Comparison of ENCODE assay signal across 24 cellular contexts in the genomic region with DNA sequence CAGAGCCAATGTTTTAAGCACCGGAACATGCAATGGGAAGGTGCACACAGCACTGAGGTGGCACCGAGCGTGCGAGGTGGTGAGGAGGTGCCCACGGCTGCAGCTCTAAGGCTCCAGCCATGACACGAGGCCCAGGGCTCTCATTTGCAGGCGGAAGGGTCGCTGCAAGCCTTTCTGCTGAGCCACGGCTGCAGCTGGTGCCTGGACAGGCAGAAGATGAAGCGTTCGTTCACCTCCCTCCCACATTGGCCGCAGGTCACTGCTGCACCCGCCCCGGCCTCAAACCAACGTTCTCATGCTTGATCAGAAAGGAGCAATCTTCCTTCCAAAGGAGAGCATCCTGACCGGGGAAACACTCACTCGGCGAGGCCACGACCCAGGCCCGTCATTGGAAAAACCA. TPM values are rescaled to one million over a fixed set of nuclear protein-coding genes. Genes with fewer than 3 reads are reported as not detected.
DNase-seq lines count a peak whose midpoint lies in the region; ATAC-seq and TF ChIP-seq lines count a peak whose summit lies in the region.
"Had no signal": no experiment of that assay in that cellular context is flagged by ENCODE, and none has a peak within 500 bp of the region (broad histone marks: within the 10 kb centered on the region; RNA-seq: fewer than 3 reads in every experiment).

No MANE protein-coding gene starts in this region.

- H3K27ac ChIP-seq in BLaER1 treated with 17β-estradiol and CSF1 and Interleukin-3, amounts not matched to agents 10 nM and 100 nM = no peak overlapping the region
- H3K27ac ChIP-seq in CD4-positive, alpha-beta T cell (ENCODE audit: low read depth, low read length) = no peak overlapping the region
- H3K27ac ChIP-seq in RWPE1 (0 out of 2 replicates have a peak overlapping the region, but pooled peaks have one; percentile 77), spleen (no peak overlapping the region)
- H3K27ac ChIP-seq: BLaER1, C4-2B had no signal

- no peaks in the 10 kb centered on the region for H3K4me1 Mint-ChIP-seq in CD4-positive, alpha-beta T cell (ENCODE audit: low read depth)
- H3K4me1 Mint-ChIP-seq in chondrocyte (ENCODE audit: low read depth) = peaks cover 4% of the 10 kb centered on the region

- no peaks in the 10 kb centered on the region for H3K27me3 Mint-ChIP-seq in CD4-positive, alpha-beta T cell
- H3K27me3 Mint-ChIP-seq in chondrocyte (ENCODE audit: low read depth) = no peaks in the 10 kb centered on the region
- H3K27me3 Mint-ChIP-seq: CD4-positive, alpha-beta memory T cell; CD8-positive, alpha-beta memory T cell had no signal

- no peak for TF ChIP-seq CTCF in CD4-positive, alpha-beta T cell (IDR thresholded peaks at IDR 0.05)
- TF ChIP-seq CTCF in RWPE1 (conservative IDR thresholded peaks at IDR 0.05; ENCODE audit: low read depth) (no peak), chondrocyte (IDR thresholded peaks at IDR 0.05) (no peak), spleen (IDR thresholded peaks at IDR 0.05 in 8 of 11, conservative IDR thresholded peaks at IDR 0.05 in 3 of 11) (no peak)

- intact Hi-C loops in CD4-positive, alpha-beta T cell (cut with DNase I, micrococcal nuclease) = no loop called here
- intact Hi-C loops in spleen (cut with DNase I; ENCODE audit: low total_unique reads) = no loop called here

- peak overlapping the region in 6 of 11 experiments; percentile 6 to 99 (median 98); a peak in 4 of 22 replicates for H3K4me2 ChIP-seq in BLaER1 treated with 17β-estradiol and CSF1 and Interleukin-3, amounts not matched to agents 10 nM and 100 nM
- H3K4me2 ChIP-seq: BLaER1 had no signal

- POLR2A ChIA-PET in CD4-positive, alpha-beta T cell (lab: Charles Lee) = no interaction called here
- POLR2A ChIA-PET in RWPE1 (lab: Yijun Ruan, JAX; ENCODE audit: low non-redundant PET) = interaction anchor here (0.9 kb wide), 1 partner anchor 14 kb away, joined by 3 read pairs; no protein-coding TSS in a partner anchor

- no peak for DNase-seq in CD4-positive, alpha-beta T cell
- DNase-seq in RWPE1 (ENCODE audit: low spot score) (no peak), chondrocyte (ENCODE audit: low spot score) (peak; percentile 79), GM19240 (ENCODE audit: insufficient read length, low spot score) (no peak), hypothalamus (lab: John Stamatoyannopoulos, UW) (no peak), spleen (no peak)
- DNase-seq: 8988T; ACHN; BE2C; CD4-positive, alpha-beta memory T cell; CD8-positive, alpha-beta memory T cell; COR-L47; DMS 273 treated with DMSO at 0.1 percent for 48 hours; DMS153; DMS53; DMS79; DND-41; EL; GDM1 had no signal

- H3K36me3 Mint-ChIP-seq in CD4-positive, alpha-beta T cell (ENCODE audit: low read depth) = peaks cover 79% of the 10 kb centered on the region
- H3K36me3 Mint-ChIP-seq in chondrocyte (ENCODE audit: low read depth) = peaks cover 39% of the 10 kb centered on the region

- H3K9me3 ChIP-seq in BLaER1 treated with 17β-estradiol and CSF1 and Interleukin-3, amounts not matched to agents 10 nM and 100 nM (replicated peaks in 1 of 11) = no peaks in the 10 kb centered on the region
- no peaks in the 10 kb centered on the region for H3K9me3 ChIP-seq in CD4-positive, alpha-beta T cell (ENCODE audit: control insufficient read depth, low read length)
- H3K9me3 ChIP-seq in spleen = no peaks in the 10 kb centered on the region
- H3K9me3 ChIP-seq: BE2C, BLaER1 had no signal

- no peak for ATAC-seq in CD4-positive, alpha-beta T cell (ENCODE audit: poor library complexity)
- no peak for ATAC-seq in GM21737 (IDR thresholded peaks at IDR 0.05; ENCODE audit: unreplicated experiment)
- ATAC-seq: GM12878 had no signal

- no peak overlapping the region for H3K27ac Mint-ChIP-seq in CD4-positive, alpha-beta T cell
- no peak overlapping the region for H3K27ac Mint-ChIP-seq in chondrocyte (ENCODE audit: unreplicated experiment)

- no peak overlapping the region for H3K4me3 ChIP-seq in BLaER1 treated with 17β-estradiol and CSF1 and Interleukin-3, amounts not matched to agents 10 nM and 100 nM
- H3K4me3 ChIP-seq in spleen = no peak overlapping the region
- H3K4me3 ChIP-seq: BLaER1, GM12878 had no signal

- peaks cover 64 to 84% (median 77%) of the 10 kb centered on the region in 11 experiments for H3K36me3 ChIP-seq in BLaER1 treated with 17β-estradiol and CSF1 and Interleukin-3, amounts not matched to agents 10 nM and 100 nM
- peaks cover 7 to 87% (median 82%) of the 10 kb centered on the region in 6 donors for H3K36me3 ChIP-seq in spleen

- no peak overlapping the region for H3K9ac ChIP-seq in BLaER1 treated with 17β-estradiol and CSF1 and Interleukin-3, amounts not matched to agents 10 nM and 100 nM
- H3K9ac ChIP-seq: BLaER1 had no signal

- no peaks in the 10 kb centered on the region for H3K27me3 ChIP-seq in BLaER1 treated with 17β-estradiol and CSF1 and Interleukin-3, amounts not matched to agents 10 nM and 100 nM
- H3K27me3 ChIP-seq in CD4-positive, alpha-beta T cell (ENCODE audit: control insufficient read depth, insufficient read depth, low read length) = no peaks in the 10 kb centered on the region
- peaks cover 0 to under 1% (median 0%) of the 10 kb centered on the region in 7 donors for H3K27me3 ChIP-seq in spleen (replicated peaks in 1 of 7)
- H3K27me3 ChIP-seq: BE2C, BLaER1 had no signal

- peak overlapping the region; percentile 34 for H3K4me3 Mint-ChIP-seq in CD4-positive, alpha-beta T cell
- H3K4me3 Mint-ChIP-seq in chondrocyte (ENCODE audit: unreplicated experiment) = no peak overlapping the region
- H3K4me3 Mint-ChIP-seq: CD4-positive, alpha-beta memory T cell; CD8-positive, alpha-beta memory T cell had no signal

- CTCF ChIA-PET in CD4-positive, alpha-beta T cell (lab: Charles Lee) = no interaction called here
- CTCF ChIA-PET in RWPE1 (lab: Yijun Ruan, JAX) = interaction anchor here (0.6 kb wide), 1 partner anchor 17 kb away, joined by 3 read pairs; no protein-coding TSS in a partner anchor

- H3K9me3 Mint-ChIP-seq in CD4-positive, alpha-beta T cell = no peaks in the 10 kb centered on the region
- H3K9me3 Mint-ChIP-seq in chondrocyte (ENCODE audit: low read depth) = no peaks in the 10 kb centered on the region
- H3K9me3 Mint-ChIP-seq: CD8-positive, alpha-beta memory T cell had no signal

- no peak for TF ChIP-seq POLR2A in spleen (IDR thresholded peaks at IDR 0.05)

- WGBS in spleen, 5 donors = 90 to 96% (median 94%) methylated on average over 20 of the region's 20 CpGs

- peaks cover 33 to 87% (median 83%) of the 10 kb centered on the region in 10 experiments for H3K4me1 ChIP-seq in BLaER1 treated with 17β-estradiol and CSF1 and Interleukin-3, amounts not matched to agents 10 nM and 100 nM
- H3K4me1 ChIP-seq in spleen = peaks cover 11 to 33% (median 28%) of the 10 kb centered on the region in 6 donors
- H3K4me1 ChIP-seq: BE2C had no signal

- H4K20me1 ChIP-seq in BLaER1 treated with 17β-estradiol and CSF1 and Interleukin-3, amounts not matched to agents 10 nM and 100 nM = peaks cover 62 to 97% (median 92%) of the 10 kb centered on the region in 11 experiments

RNA-seq across cellular contexts. Expression of gene INPP5E, which starts 4.5 kb away (rescaled TPM):
- 10 to 100 TPM; 17.2 to 19.4 TPM for total RNA-seq in CD4-positive, alpha-beta T cell
- 12.9 to 14.1 TPM (median 13.2 TPM) in 3 replicates for total RNA-seq in chondrocyte
- 10 to 100 TPM; 13.1 to 25.3 (median 18.7) TPM for total RNA-seq in spleen
- 10 to 100 TPM in 2 of 3 donors, 1 to 10 TPM in 1; 7.8 to 20.3 (median 15.7) TPM for polyA plus RNA-seq in spleen

RNA-seq across cellular contexts. Expression of gene PMPCA, which starts 33.6 kb away (rescaled TPM):
- 100 to 1,000 TPM; 107 to 109 TPM for total RNA-seq in CD4-positive, alpha-beta T cell
- total RNA-seq in chondrocyte = 42.5 to 64.8 TPM (median 43.9 TPM) in 3 replicates
- total RNA-seq in spleen = 10 to 100 TPM; 36.8 to 55.1 (median 46.0) TPM
- polyA plus RNA-seq in spleen = 10 to 100 TPM; 38.6 to 56.2 (median 48.1) TPM

RNA-seq across cellular contexts. Expression of gene ENTR1, which starts 33.7 kb away (rescaled TPM):
- 10 to 100 TPM; 37.7 to 43.2 TPM for total RNA-seq in CD4-positive, alpha-beta T cell
- 49.6 to 52.9 TPM (median 52.5 TPM) in 3 replicates for total RNA-seq in chondrocyte
- 10 to 100 TPM; 38.5 to 67.4 (median 58.7) TPM for total RNA-seq in spleen
- 10 to 100 TPM; 45.6 to 78.5 (median 70.1) TPM for polyA plus RNA-seq in spleen

RNA-seq across cellular contexts. Expression of gene SEC16A, which starts 38.7 kb away (rescaled TPM):
- total RNA-seq in CD4-positive, alpha-beta T cell = 10 to 100 TPM; 73.0 to 75.0 TPM
- total RNA-seq in chondrocyte (91.7 to 95.7 TPM (median 93.4 TPM) in 3 replicates), spleen (10 to 100 TPM; 74.6 to 92.1 (median 87.8) TPM)
- polyA plus RNA-seq in spleen = 10 to 100 TPM; 35.0 to 58.9 (median 52.6) TPM

RNA-seq across cellular contexts. Expression of gene SNAPC4, which starts 44.1 kb away (rescaled TPM):
- 1 to 10 TPM; 7.7 to 8.0 TPM for total RNA-seq in CD4-positive, alpha-beta T cell
- total RNA-seq in chondrocyte (7.6 to 8.4 TPM (median 7.9 TPM) in 3 replicates), spleen (10 to 100 TPM in 4 of 7 donors, 1 to 10 TPM in 3; 6.4 to 14.5 (median 10.3) TPM)
- 10 to 100 TPM in 1 of 3 donors, 1 to 10 TPM in 2; 4.6 to 13.6 (median 9.4) TPM for polyA plus RNA-seq in spleen
